In the genomic region with DNA sequence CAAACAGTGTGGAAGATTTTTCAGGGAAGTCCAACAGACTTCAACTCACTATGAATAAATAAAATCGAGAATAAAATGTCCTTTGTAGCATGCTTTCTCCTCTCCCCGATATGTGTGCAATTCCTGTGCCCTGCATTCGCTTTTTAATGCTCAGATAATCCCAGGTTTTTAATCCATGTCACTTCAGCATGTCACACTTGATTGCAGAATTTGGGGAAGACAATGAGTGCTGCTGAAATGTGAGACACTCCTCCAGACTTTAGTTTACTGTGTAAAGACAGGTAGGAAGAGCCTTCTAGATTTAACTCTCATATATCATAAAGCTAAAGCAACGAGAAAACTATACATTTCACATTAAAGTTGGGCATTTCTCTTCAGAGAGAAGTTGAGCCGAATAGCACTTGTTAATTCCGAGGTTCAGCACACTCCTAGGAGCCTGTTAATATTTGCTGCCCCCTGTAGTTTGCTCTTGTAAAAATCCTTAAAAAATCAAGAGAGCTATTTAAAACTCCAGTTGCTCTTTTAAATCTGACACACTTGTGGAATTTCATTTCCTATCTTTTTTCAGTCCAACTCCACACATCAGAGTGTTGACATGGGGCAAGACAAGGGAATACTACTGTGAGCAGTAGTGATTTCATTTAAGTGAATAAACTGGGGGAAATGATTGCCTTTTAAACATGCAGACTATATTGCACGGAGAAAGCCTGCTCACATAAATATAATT, we compare ENCODE assay signal across 8 cellular contexts.
DNase-seq lines count a peak whose midpoint lies in the region; ATAC-seq, FAIRE-seq and TF ChIP-seq lines count a peak whose summit lies in the region.

No MANE protein-coding gene starts in this region.

- H3K9ac ChIP-seq in DND-41 (ENCODE audit: low read depth, low read length) = no peak overlapping the region

- no peaks in the 10 kb centered on the region for H4K20me1 ChIP-seq in DND-41 (ENCODE audit: insufficient read depth, low read length)

- 21 to 35% (median 29%) methylated on average over 7 of the region's 7 CpGs for WGBS in small intestine, 3 donors

- H3K27me3 ChIP-seq in DND-41 (ENCODE audit: insufficient read depth, low read length, poor library complexity) (no peaks in the 10 kb centered on the region), small intestine (ENCODE audit: control insufficient read depth in 2 of 2, insufficient read depth in 2 of 2, low read length in 2 of 2) (no peaks in the 10 kb centered on the region)

- TF ChIP-seq CTCF in DND-41 (IDR thresholded peaks at IDR 0.05; ENCODE audit: borderline replicate concordance, extremely low read depth, low read length, poor library complexity, severe bottlenecking) (peak; percentile 68), omental fat pad (IDR thresholded peaks at IDR 0.05) (no peak)

- no peak overlapping the region for H3K4me3 ChIP-seq in DND-41 (ENCODE audit: low read depth in 1 of 2, low read length in 2 of 2)
- H3K4me3 ChIP-seq in small intestine (ENCODE audit: low read depth in 1 of 2, low read length in 2 of 2) = no peak overlapping the region

- H3K36me3 ChIP-seq in DND-41 (ENCODE audit: insufficient read depth, low read length) (no peaks in the 10 kb centered on the region), small intestine (ENCODE audit: control insufficient read depth in 2 of 2, insufficient read depth in 2 of 2, low read length in 2 of 2) (no peaks in the 10 kb centered on the region)

- H3K79me2 ChIP-seq in DND-41 (ENCODE audit: insufficient read depth, low read length) = no peaks in the 10 kb centered on the region

- H3K9me3 ChIP-seq in DND-41 (ENCODE audit: insufficient read depth, low read length, severe bottlenecking) (no peaks in the 10 kb centered on the region), small intestine (ENCODE audit: control insufficient read depth, low read depth) (no peaks in the 10 kb centered on the region)

- H3K27ac ChIP-seq in DND-41 (ENCODE audit: low read length) (no peak overlapping the region), small intestine (ENCODE audit: low read depth in 1 of 2, low read length in 1 of 2) (no peak overlapping the region)

- H3K4me1 ChIP-seq in DND-41 (ENCODE audit: insufficient read depth, low read length) (no peaks in the 10 kb centered on the region), small intestine (ENCODE audit: control insufficient read depth in 2 of 2, insufficient read depth in 1 of 2, low read depth in 1 of 2, low read length in 1 of 2) (no peaks in the 10 kb centered on the region)

- ATAC-seq in DND-41 (ENCODE audit: insufficient read depth, low read depth) (peak; percentile 72; the same call in 2 of the 3 replicates), Right ventricle myocardium superior (ENCODE audit: poor library complexity) (peak; percentile 89), HG03108 (IDR thresholded peaks at IDR 0.05; ENCODE audit: unreplicated experiment) (no peak), GM21717 (IDR thresholded peaks at IDR 0.05; ENCODE audit: unreplicated experiment) (no peak), omental fat pad (ENCODE audit: low FRiP score) (no peak)

- intact Hi-C loops in Right ventricle myocardium superior (cut with DNase I) = no loop called here

- FAIRE-seq in small intestine (lab: Jason Lieb, UNC) = no peak

- DNase-seq in DND-41 (peak; percentile 10), MV-4-11 (lab: John Stamatoyannopoulos, UW) (peak; percentile 22), SKM-1 treated with dmso at 0.1 percent for 144 hours (lab: John Stamatoyannopoulos, UW; ENCODE audit: unreplicated experiment) (peak; percentile 36), Right ventricle myocardium superior (no peak), small intestine (peak; percentile 68), omental fat pad (ENCODE audit: low spot score) (no peak)

- no peak overlapping the region for H3K4me2 ChIP-seq in DND-41 (ENCODE audit: insufficient read depth, low read length)

- H2AFZ ChIP-seq in DND-41 (ENCODE audit: low read depth, low read length) = no peak overlapping the region; the same call in 1 of the 2 replicates

Comparison
In these comparisons a context has a peak if more than half of its experiments do, and no peak if none do; other contexts are left out.
1. ATAC-seq: peak in DND-41 (single experiment) and Right ventricle myocardium superior (single experiment); none in HG03108 (single experiment), GM21717 (single experiment) and omental fat pad (single experiment).
2. DNase-seq: peak in DND-41 (single experiment), MV-4-11 (single experiment), SKM-1 treated with dmso at 0.1 percent for 144 hours (single experiment) and small intestine (single experiment); none in Right ventricle myocardium superior (single experiment) and omental fat pad (single experiment).